13 cellular contexts compared by ENCODE assay signal in genomic region chr3:5499404-5499803, GRCh38.
DNase-seq lines count a peak whose midpoint lies in the region; ATAC-seq and TF ChIP-seq lines count a peak whose summit lies in the region.
"Had no signal": no experiment of that assay in that cellular context is flagged by ENCODE, and none has a peak within 500 bp of the region (broad histone marks: within the 10 kb centered on the region; RNA-seq: fewer than 3 reads in every experiment).

No MANE protein-coding gene starts in this region.

- no peaks in the 10 kb centered on the region for H3K27me3 ChIP-seq in BLaER1 treated with 17β-estradiol and CSF1 and Interleukin-3, amounts not matched to agents 10 nM and 100 nM

- no peaks in the 10 kb centered on the region for H3K36me3 ChIP-seq in BLaER1 treated with 17β-estradiol and CSF1 and Interleukin-3, amounts not matched to agents 10 nM and 100 nM

- H3K9me3 ChIP-seq in BLaER1 treated with 17β-estradiol and CSF1 and Interleukin-3, amounts not matched to agents 10 nM and 100 nM (replicated peaks in 1 of 11) = no peaks in the 10 kb centered on the region

- no peaks in the 10 kb centered on the region for H3K4me1 Mint-ChIP-seq in glutamatergic neuron (ENCODE audit: low read depth, unreplicated experiment)

- no peaks in the 10 kb centered on the region for H4K20me1 ChIP-seq in BLaER1 treated with 17β-estradiol and CSF1 and Interleukin-3, amounts not matched to agents 10 nM and 100 nM

- no peaks in the 10 kb centered on the region for H3K27me3 Mint-ChIP-seq in glutamatergic neuron (ENCODE audit: unreplicated experiment)

- H3K27ac Mint-ChIP-seq in glutamatergic neuron (ENCODE audit: unreplicated experiment) = no peak overlapping the region
- H3K27ac Mint-ChIP-seq: memory B cell had no signal

- H3K36me3 Mint-ChIP-seq in glutamatergic neuron (ENCODE audit: unreplicated experiment) = no peaks in the 10 kb centered on the region
- H3K36me3 Mint-ChIP-seq: memory B cell had no signal

- intact Hi-C loops in Right ventricle myocardium inferior (cut with DNase I) = no loop called here

- H3K4me1 ChIP-seq in BLaER1 treated with 17β-estradiol and CSF1 and Interleukin-3, amounts not matched to agents 10 nM and 100 nM = peaks cover 0 to 11% (median 7%) of the 10 kb centered on the region in 10 experiments; a peak in 15 of 20 replicates

- H3K4me3 Mint-ChIP-seq in glutamatergic neuron (ENCODE audit: unreplicated experiment) = no peak overlapping the region
- H3K4me3 Mint-ChIP-seq: activated T-cell treated with anti-CD3 and anti-CD28 coated beads, Interleukin-2, amount 50 U/mL, for 4 hours; memory B cell had no signal

- no peak overlapping the region for H3K27ac ChIP-seq in BLaER1 treated with 17β-estradiol and CSF1 and Interleukin-3, amounts not matched to agents 10 nM and 100 nM

- no peaks in the 10 kb centered on the region for H3K9me3 Mint-ChIP-seq in glutamatergic neuron (ENCODE audit: unreplicated experiment)
- H3K9me3 Mint-ChIP-seq: activated T-cell treated with anti-CD3 and anti-CD28 coated beads, Interleukin-2, amount 50 U/mL, for 4 hours; memory B cell had no signal

- no peak for TF ChIP-seq CTCF in glutamatergic neuron (IDR thresholded peaks at IDR 0.05; ENCODE audit: partially characterized antibody, unreplicated experiment)

- no peak overlapping the region for H3K4me3 ChIP-seq in BLaER1 treated with 17β-estradiol and CSF1 and Interleukin-3, amounts not matched to agents 10 nM and 100 nM

- peak overlapping the region in 8 of 11 experiments; percentile 0 to 58 (median 28); a peak in 12 of 22 replicates for H3K4me2 ChIP-seq in BLaER1 treated with 17β-estradiol and CSF1 and Interleukin-3, amounts not matched to agents 10 nM and 100 nM

- H3K9ac ChIP-seq in BLaER1 treated with 17β-estradiol and CSF1 and Interleukin-3, amounts not matched to agents 10 nM and 100 nM = no peak overlapping the region

- DNase-seq in glutamatergic neuron = no peak
- DNase-seq in NCI-H510A treated with DMSO at 0.1 percent for 48 hours (lab: John Stamatoyannopoulos, UW) = no peak
- DNase-seq in NCI-H2227 treated with DMSO at 0.1 percent for 48 hours (lab: John Stamatoyannopoulos, UW) = no peak
- no peak for DNase-seq in Right ventricle myocardium inferior (ENCODE audit: missing footprints)
- DNase-seq: activated T-cell treated with anti-CD3 and anti-CD28 coated beads, Interleukin-2, amount 50 U/mL, for 4 hours; DMS79 treated with DMSO at 0.1 percent for 48 hours; posterior cingulate gyrus; trophoblast cell had no signal

- ATAC-seq in GM19351 (IDR thresholded peaks at IDR 0.05; ENCODE audit: unreplicated experiment) (peak; percentile 90), HG02798 (IDR thresholded peaks at IDR 0.05; ENCODE audit: poor library complexity, unreplicated experiment) (peak; percentile 81), HG03469 (IDR thresholded peaks at IDR 0.05; ENCODE audit: unreplicated experiment) (peak; percentile 94), Right ventricle myocardium inferior (no peak)
- ATAC-seq: activated T-cell treated with anti-CD3 and anti-CD28 coated beads, Interleukin-2, amount 50 U/mL, for 4 hours had no signal
